ENCODE assay signal across 8 cellular contexts in genomic region chrX:110412971-110413726, GRCh38. TPM values are rescaled to one million over a fixed set of nuclear protein-coding genes. Genes with fewer than 3 reads are reported as not detected.
DNase-seq lines count a peak whose midpoint lies in the region; ATAC-seq and TF ChIP-seq lines count a peak whose summit lies in the region.

No MANE protein-coding gene starts in this region.

- 14 to 16% (median 15%) methylated on average over 18 of the region's 18 CpGs for WGBS in ovary, 3 donors
- WGBS in tibial nerve, 2 donors: 18 to 21% methylated on average over 14 to 18 of the region's 18 CpGs

- intact Hi-C loops in ovary (cut with DNase I): loop anchor here in 3 of 4 donors (2.0 to 10.0 kb wide), 4 partner anchors 251 to 498 kb away; no protein-coding TSS in a partner anchor

- peak; percentile 76 for TF ChIP-seq CTCF in RWPE1 (conservative IDR thresholded peaks at IDR 0.05; ENCODE audit: low read depth)
- peak; percentile 70 to 76 (median 73) for TF ChIP-seq CTCF in ovary (IDR thresholded peaks at IDR 0.05)
- peak; percentile 63 to 92 (median 78) for TF ChIP-seq CTCF in tibial nerve (IDR thresholded peaks at IDR 0.05)

- CTCF ChIA-PET in RWPE1 (lab: Yijun Ruan, JAX): interaction anchor here (0.6 to 2.1 kb wide), 11 partner anchors 11 to 306 kb away, joined by 3 to 5 read pairs (median 4); partner anchors contain the start of gene AMMECR1

- H3K27ac ChIP-seq in RWPE1 (peak overlapping the region; percentile 70), ovary (no peak overlapping the region), tibial nerve (no peak overlapping the region)

- H3K4me3 ChIP-seq in ovary (no peak overlapping the region), tibial nerve (no peak overlapping the region)

- POLR2A ChIA-PET in RWPE1 (lab: Yijun Ruan, JAX; ENCODE audit: low non-redundant PET): interaction anchor here (0.5 kb wide), 1 partner anchor 180 kb away, joined by 8 read pairs; no protein-coding TSS in a partner anchor

- DNase-seq in DMS114 treated with DMSO at 0.1 percent for 48 hours (lab: John Stamatoyannopoulos, UW; ENCODE audit: unreplicated experiment) (peak; percentile 60), Kasumi-1 (lab: John Stamatoyannopoulos, UW) (peak; percentile 62 to 71), RWPE1 (ENCODE audit: low spot score) (peak; percentile 70), germinal center (ENCODE audit: low spot score) (peak; percentile 63), ovary (peak; percentile 64 to 85 (median 79)), tibial nerve (ENCODE audit: low spot score in 2 of 2) (peak; percentile 18 to 44)
- peak; percentile 40 for DNase-seq in activated effector memory CD4-positive, alpha-beta T cell treated with Interleukin-2 at 50 U/mL for 16 hours

- H3K27me3 ChIP-seq in ovary (no peaks in the 10 kb centered on the region), tibial nerve (peaks cover 0 to 34% of the 10 kb centered on the region in 2 donors)

- H3K4me1 ChIP-seq in ovary (ENCODE audit: insufficient read depth) (peaks cover 1% of the 10 kb centered on the region), tibial nerve (no peaks in the 10 kb centered on the region)

- H3K36me3 ChIP-seq in ovary: no peaks in the 10 kb centered on the region
- no peaks in the 10 kb centered on the region for H3K36me3 ChIP-seq in tibial nerve

- TF ChIP-seq POLR2A in ovary (IDR thresholded peaks at IDR 0.05) (no peak), tibial nerve (IDR thresholded peaks at IDR 0.05) (no peak)

- TF ChIP-seq EP300 in ovary (IDR thresholded peaks at IDR 0.05) (no peak), tibial nerve (IDR thresholded peaks at IDR 0.05) (no peak)

- peak; percentile 71 for ATAC-seq in GM21528 (IDR thresholded peaks at IDR 0.05; ENCODE audit: low FRiP score, unreplicated experiment)

- H3K9me3 ChIP-seq in ovary (no peaks in the 10 kb centered on the region), tibial nerve (no peaks in the 10 kb centered on the region)

RNA-seq across cellular contexts. Expression of gene RTL9, which starts 54.5 kb away (rescaled TPM):
- total RNA-seq in ovary: 1 to 10 TPM in 4 of 7 donors, under 1 TPM in 3; 0.38 to 3.6 (median 1.5) TPM
- 1 to 10 TPM in 1 of 2 donors, under 1 TPM in 1; 0.69 to 5.9 TPM for polyA plus RNA-seq in ovary
- under 1 TPM in 1 of 4 donors, not detected in 3; 0.21 TPM for total RNA-seq in tibial nerve
